19 cellular contexts compared by ENCODE assay signal in genomic region chr14:63398952-63399351, GRCh38.
"Had no signal": no experiment of that assay in that cellular context is flagged by ENCODE, and none has a peak within 500 bp of the region (broad histone marks: within the 10 kb centered on the region; RNA-seq: fewer than 3 reads in every experiment).

No MANE protein-coding gene starts in this region.

- H3K9ac ChIP-seq: neural progenitor cell had no signal

- H3K36me3 ChIP-seq: ovary, right atrium auricular region had no signal

- H3K4me3 ChIP-seq: heart left ventricle, lung, neural progenitor cell, ovary, right atrium auricular region had no signal

- H3K9me3 ChIP-seq: heart left ventricle, ovary, right atrium auricular region had no signal

- ATAC-seq: esophagus mucosa; heart left ventricle; left colon; left ventricle myocardium superior; natural killer cell treated with Interleukin-12 subunit alpha and Interleukin-12 subunit beta and Interleukin-15 and Interleukin-18, amount 100 ng/mL, for 72 hours had no signal

- H3K4me3 Mint-ChIP-seq: natural killer cell treated with Interleukin-12 subunit alpha and Interleukin-12 subunit beta and Interleukin-15 and Interleukin-18, amount 100 ng/mL, for 72 hours; neural progenitor cell; type B pancreatic cell had no signal

- H2AFZ ChIP-seq: neural progenitor cell had no signal

- H3K27ac ChIP-seq: heart left ventricle, neural progenitor cell, ovary, right atrium auricular region had no signal

- H3K27ac Mint-ChIP-seq: natural killer cell treated with Interleukin-12 subunit alpha and Interleukin-12 subunit beta and Interleukin-15 and Interleukin-18, amount 100 ng/mL, for 72 hours; neural progenitor cell; type B pancreatic cell had no signal

- H3K9me3 Mint-ChIP-seq: natural killer cell treated with Interleukin-12 subunit alpha and Interleukin-12 subunit beta and Interleukin-15 and Interleukin-18, amount 100 ng/mL, for 72 hours; type B pancreatic cell had no signal

- H3K27me3 ChIP-seq: heart left ventricle, neural progenitor cell, ovary, right atrium auricular region had no signal

- H3K27me3 Mint-ChIP-seq: natural killer cell treated with Interleukin-12 subunit alpha and Interleukin-12 subunit beta and Interleukin-15 and Interleukin-18, amount 100 ng/mL, for 72 hours; type B pancreatic cell had no signal

- H3K4me2 ChIP-seq: neural progenitor cell had no signal

- H3K4me1 ChIP-seq: neural progenitor cell had no signal

- DNase-seq: effector CD4-positive, alpha-beta T cell; heart left ventricle; hippocampal formation; left colon; left ventricle myocardium superior; mesenchymal stem cell; midbrain; nucleus accumbens; ovary; small intestine; stimulated activated CD4-positive, alpha-beta T cell treated with anti-CD3 and anti-CD28 coated beads, Interleukin-12 subunit alpha, Interleukin-12 subunit beta, amount 100 ng/mL, for 4 hours; stimulated activated CD4-positive, alpha-beta T cell treated with anti-CD3 and anti-CD28 coated beads, Interleukin-2, amount 100 ng/mL, for 48 hours; stimulated activated naive CD4-positive, alpha-beta T cell treated with Interleukin-2 at 50 U/mL for 16 hours had no signal
